In genomic region chr7:20642171-20642570, GRCh38 we compare ENCODE assay signal across 27 cellular contexts. TPM values are rescaled to one million over a fixed set of nuclear protein-coding genes. Genes with fewer than 3 reads are reported as not detected.
DNase-seq lines count a peak whose midpoint lies in the region; FAIRE-seq and TF ChIP-seq lines count a peak whose summit lies in the region.
"Had no signal": no experiment of that assay in that cellular context is flagged by ENCODE, and none has a peak within 500 bp of the region (broad histone marks: within the 10 kb centered on the region; RNA-seq: fewer than 3 reads in every experiment).

No MANE protein-coding gene starts in this region.

- POLR2A ChIA-PET in endothelial cell of umbilical vein (lab: Charles Lee), result no interaction called here

- H3K36me3 ChIP-seq in endothelial cell of umbilical vein (ENCODE audit: control insufficient read depth in 2 of 2, extremely low read depth in 1 of 2, insufficient read depth in 2 of 2, low read length in 2 of 2) (no peaks in the 10 kb centered on the region), osteoblast (ENCODE audit: insufficient read depth, low read length) (no peaks in the 10 kb centered on the region)
- H3K36me3 ChIP-seq: lower lobe of right lung had no signal

- H3K27me3 ChIP-seq in endothelial cell of umbilical vein (ENCODE audit: control insufficient read depth in 2 of 2, insufficient read depth in 2 of 2, low read length in 2 of 2) (no peaks in the 10 kb centered on the region), osteoblast (ENCODE audit: insufficient read depth, low read length) (no peaks in the 10 kb centered on the region)
- H3K27me3 ChIP-seq: testis had no signal

- no peak for TF ChIP-seq POLR2A in endothelial cell of umbilical vein (IDR thresholded peaks at IDR 0.05; ENCODE audit: low read depth, low read length)

- TF ChIP-seq CTCF in endothelial cell of umbilical vein (IDR thresholded peaks at IDR 0.05; ENCODE audit: extremely low read depth in 1 of 2, insufficient read depth in 1 of 2, low read depth in 1 of 2, low read length in 2 of 2) (no peak), osteoblast (IDR thresholded peaks at IDR 0.05; ENCODE audit: extremely low read depth, low read depth, low read length) (no peak)

- dilution Hi-C loops in endothelial cell of umbilical vein (cut with MboI; ENCODE audit: extremely low pct_ligation_motif_present, low sequenced_read_pairs), result no loop called here

- no peak overlapping the region for H3K27ac ChIP-seq in endothelial cell of umbilical vein (ENCODE audit: insufficient read depth, low read depth, low read length)
- H3K27ac ChIP-seq in osteoblast (ENCODE audit: low read depth, low read length), result no peak overlapping the region
- H3K27ac ChIP-seq: lower lobe of right lung, testis had no signal

- no peaks in the 10 kb centered on the region for H3K79me2 ChIP-seq in endothelial cell of umbilical vein (ENCODE audit: control insufficient read depth, insufficient read depth, low read length)
- H3K79me2 ChIP-seq in osteoblast (ENCODE audit: insufficient read depth, low read length), result no peaks in the 10 kb centered on the region

- H3K4me1 ChIP-seq in endothelial cell of umbilical vein (ENCODE audit: control insufficient read depth, extremely low read depth, insufficient read depth, low read length), result peaks cover 6% of the 10 kb centered on the region
- H3K4me1 ChIP-seq in osteoblast (ENCODE audit: insufficient read depth, low read length), result no peaks in the 10 kb centered on the region
- H3K4me1 ChIP-seq: lower lobe of right lung, testis had no signal

- H3K9me3 ChIP-seq in endothelial cell of umbilical vein (replicated peaks; ENCODE audit: control insufficient read depth, insufficient read depth, low read length) (no peaks in the 10 kb centered on the region), osteoblast (ENCODE audit: low read depth, low read length) (no peaks in the 10 kb centered on the region)
- H3K9me3 ChIP-seq: lower lobe of right lung, mucosa of descending colon, testis had no signal

- DNase-seq in Daoy (ENCODE audit: low read depth) (peak; percentile 17), OCI-M1 (lab: John Stamatoyannopoulos, UW) (peak; percentile 4), endothelial cell of umbilical vein (ENCODE audit: low read depth, low spot score) (peak; percentile 73), osteoblast (ENCODE audit: insufficient read length, low spot score, missing footprints) (peak; percentile 59), nucleus accumbens (lab: John Stamatoyannopoulos, UW) (no peak), SIG-M5 treated with dmso at 0.1 percent for 504 hours (lab: John Stamatoyannopoulos, UW; ENCODE audit: unreplicated experiment) (no peak), NCI-H1436 (lab: John Stamatoyannopoulos, UW) (no peak)
- DNase-seq in activated CD4-positive, alpha-beta T cell treated with anti-CD3 and anti-CD28 coated beads for 1 hour, result no peak
- DNase-seq: activated CD8-positive, alpha-beta T cell treated with anti-CD3 and anti-CD28 coated beads for 36 hours; anterior cingulate cortex; GOT3; IMR-90; lower lobe of right lung; mucosa of descending colon; NCI-H1092 treated with DMSO at 0.1 percent for 48 hours; NCI-H2029 treated with DMSO at 0.1 percent for 48 hours; NCI-H2227 treated with DMSO at 0.1 percent for 48 hours; stimulated activated naive CD4-positive, alpha-beta T cell treated with Interleukin-2 at 50 U/mL for 16 hours; T-helper 1 cell; testis had no signal

- no TSS peak for BruUV-seq in endothelial cell of umbilical vein (replicated peaks; lab: Mats Ljungman, UMichigan)

- H4K20me1 ChIP-seq in endothelial cell of umbilical vein (replicated peaks; ENCODE audit: control insufficient read depth, extremely low read depth, insufficient read depth, low read length) (no peaks in the 10 kb centered on the region), osteoblast (ENCODE audit: insufficient read depth, low read length) (no peaks in the 10 kb centered on the region)

- CTCF ChIA-PET in endothelial cell of umbilical vein (lab: Charles Lee), result interaction anchor here (0.7 to 1.0 kb wide), 6 partner anchors 10 to 928 kb away, joined by 3 to 6 read pairs (median 4); no protein-coding TSS in a partner anchor

- H3K4me2 ChIP-seq in endothelial cell of umbilical vein (ENCODE audit: insufficient read depth, low read length) (peak overlapping the region; percentile 12), osteoblast (ENCODE audit: insufficient read depth, low read length) (no peak overlapping the region)

- no peaks in the 10 kb centered on the region for H3K9me1 ChIP-seq in endothelial cell of umbilical vein (replicated peaks; ENCODE audit: control insufficient read depth, extremely low read depth, insufficient read depth, low read length)

- intact Hi-C loops in endothelial cell of umbilical vein (cut with micrococcal nuclease), result loop anchor here (1.0 kb wide), 1 partner anchor 412 kb away; no protein-coding TSS in a partner anchor

- H2AFZ ChIP-seq in endothelial cell of umbilical vein (ENCODE audit: low read depth, low read length), result peak overlapping the region; percentile 9
- H2AFZ ChIP-seq in osteoblast (ENCODE audit: low read length), result no peak overlapping the region

- peak; percentile 15 for FAIRE-seq in endothelial cell of umbilical vein (lab: Jason Lieb, UNC)
- FAIRE-seq: endometrium, keratinocyte had no signal

- H3K4me3 ChIP-seq in endothelial cell of umbilical vein (replicated peaks in 1 of 3; ENCODE audit: insufficient read depth in 1 of 3, low read depth in 1 of 3, low read length in 3 of 3) (no peak overlapping the region), osteoblast (ENCODE audit: insufficient read depth, low read length) (no peak overlapping the region)
- H3K4me3 ChIP-seq: lower lobe of right lung, mucosa of descending colon, testis had no signal

- no peak overlapping the region for H3K9ac ChIP-seq in endothelial cell of umbilical vein (replicated peaks; ENCODE audit: extremely low read depth, insufficient read depth, low read length)

TF ChIP-seq in endothelial cell of umbilical vein, 7 proteins besides CTCF, POLR2A, EP300 and RAD21:
- TF ChIP-seq POLR2AphosphoS5 (IDR thresholded peaks at IDR 0.05; ENCODE audit: insufficient read depth, low read depth, low read length) (no peak), GATA2 (IDR thresholded peaks at IDR 0.05; ENCODE audit: insufficient read depth, insufficient read length, low read depth, low read length) (peak; percentile 26), JUN (IDR thresholded peaks at IDR 0.05; ENCODE audit: borderline replicate concordance, insufficient read depth, insufficient read length, low read depth) (peak; percentile 9), MAX (IDR thresholded peaks at IDR 0.05; ENCODE audit: insufficient read depth, insufficient read length) (no peak), EZH2 (IDR thresholded peaks at IDR 0.05; ENCODE audit: borderline replicate concordance, low read depth, low read length, severe bottlenecking) (no peak), FOS (IDR thresholded peaks at IDR 0.05; ENCODE audit: borderline replicate concordance, insufficient read depth, low read length) (no peak), MYC (IDR thresholded peaks at IDR 0.05; ENCODE audit: low read depth, low read length) (no peak)

RNA-seq across cellular contexts. Expression of gene ABCB5, which starts 26.7 kb away (rescaled TPM):
- not detected in 2 replicates for total RNA-seq in Daoy (2014; rRNA removed; shearing (Covaris generic))
- total RNA-seq in endothelial cell of umbilical vein (not detected in 2 replicates), osteoblast (1.8 and 3.2 TPM in 2 replicates)
- polyA plus RNA-seq in endothelial cell of umbilical vein, result not detected in 2 replicates
- not detected in 2 replicates for polyA plus RNA-seq in endothelial cell of umbilical vein (2011; cell fraction: cytosol; rRNA removed)
- 0.03 TPM in 1 of 2 replicates, not detected in the other for polyA plus RNA-seq in endothelial cell of umbilical vein (2011; cell fraction: nucleus; rRNA removed)
- polyA plus RNA-seq in endothelial cell of umbilical vein (2012), result not detected in 2 replicates
- polyA minus RNA-seq in endothelial cell of umbilical vein, result not detected in 2 replicates
- not detected for polyA minus RNA-seq in endothelial cell of umbilical vein (2011; cell fraction: cytosol; rRNA and poly(A)+ RNA removed)
- not detected in 2 replicates for polyA minus RNA-seq in endothelial cell of umbilical vein (2011; cell fraction: nucleus; rRNA and poly(A)+ RNA removed)
- total RNA-seq: activated CD8-positive, alpha-beta T cell treated with anti-CD3 and anti-CD28 coated beads for 36 hours; activated naive CD4-positive, alpha-beta T cell treated with anti-CD3 and anti-CD28 coated beads, Interleukin-2, amount 50 U/mL, for 72 hours; activated T-helper 2 cell treated with anti-CD3 and anti-CD28 coated beads, Interferon-gamma antibody, Interleukin-2, Interleukin-4, amounts not matched to agents 10 μg/mL and 5 μg/mL and 100 μg/mL, durations not matched to agents 14 hours and 24 hours and 36 hours; glomerular endothelial cell; IMR-90; urinary bladder had no signal
- polyA plus RNA-seq: IMR-90, keratinocyte, neural cell, urinary bladder had no signal

Comparison
In these comparisons a context has a peak if more than half of its experiments do, and no peak if none do; other contexts are left out.
1. DNase-seq: peak in Daoy (single experiment), OCI-M1 (single experiment), endothelial cell of umbilical vein (single experiment) and osteoblast (single experiment); none in activated CD4-positive, alpha-beta T cell treated with anti-CD3 and anti-CD28 coated beads for 1 hour (single experiment), nucleus accumbens (0 of 56), SIG-M5 treated with dmso at 0.1 percent for 504 hours (single experiment) and NCI-H1436 (single experiment).